ENCODE assay signal across 14 cellular contexts in the genomic region with DNA sequence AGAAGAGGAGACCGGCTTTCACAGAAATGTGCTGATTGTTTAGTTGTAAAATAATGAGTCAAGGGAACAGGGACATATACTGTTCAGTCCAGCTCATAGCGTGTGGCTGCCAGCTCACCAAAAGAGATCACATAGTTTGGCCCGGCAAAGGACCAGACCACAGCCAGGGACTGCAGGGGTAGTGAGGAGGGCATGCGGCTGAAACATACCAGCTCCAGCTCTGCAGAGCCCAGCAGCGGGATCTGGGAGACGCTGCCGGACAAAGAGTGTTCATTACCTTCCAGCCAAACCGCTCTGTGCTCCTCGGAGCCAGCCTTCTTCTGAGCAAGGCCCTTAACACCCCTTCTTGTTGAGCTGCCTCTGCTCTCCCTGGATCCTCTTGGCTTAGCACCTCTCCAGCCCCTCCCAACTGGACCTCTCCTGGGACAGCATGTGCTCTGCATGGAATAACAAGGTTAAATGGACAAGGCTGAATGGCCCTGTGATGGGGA.
DNase-seq lines count a peak whose midpoint lies in the region; ATAC-seq and TF ChIP-seq lines count a peak whose summit lies in the region.
"Had no signal": no experiment of that assay in that cellular context is flagged by ENCODE, and none has a peak within 500 bp of the region (broad histone marks: within the 10 kb centered on the region; RNA-seq: fewer than 3 reads in every experiment).

No MANE protein-coding gene starts in this region.

- H3K4me1 ChIP-seq in gastroesophageal sphincter = peaks cover 0 to 19% (median 0%) of the 10 kb centered on the region in 3 donors
- H3K4me1 ChIP-seq: stomach had no signal

- 41 to 56% methylated on average over 3 to 7 of the region's 9 CpGs for WGBS in gastroesophageal sphincter (ENCODE audit: low coverage in 1 of 2), 2 donors

- ATAC-seq in gastroesophageal sphincter = peak; percentile 97
- no peak for ATAC-seq in left lobe of liver
- ATAC-seq: naive thymus-derived CD4-positive, alpha-beta T cell had no signal

- no peaks in the 10 kb centered on the region for H3K9me3 ChIP-seq in gastroesophageal sphincter
- H3K9me3 ChIP-seq: BLaER1 treated with 17β-estradiol and CSF1 and Interleukin-3, amounts not matched to agents 10 nM and 100 nM; stomach had no signal

- no peaks in the 10 kb centered on the region for H3K27me3 ChIP-seq in gastroesophageal sphincter
- H3K27me3 ChIP-seq: BLaER1 treated with 17β-estradiol and CSF1 and Interleukin-3, amounts not matched to agents 10 nM and 100 nM; stomach had no signal

- TF ChIP-seq EP300 in gastroesophageal sphincter (IDR thresholded peaks at IDR 0.05) = no peak

- no peak for TF ChIP-seq POLR2A in gastroesophageal sphincter (IDR thresholded peaks at IDR 0.05)

- peak overlapping the region in 1 of 2 donors; percentile 3 for H3K4me3 ChIP-seq in gastroesophageal sphincter
- H3K4me3 ChIP-seq: BLaER1 treated with 17β-estradiol and CSF1 and Interleukin-3, amounts not matched to agents 10 nM and 100 nM; stomach had no signal

- no peak for TF ChIP-seq CTCF in gastroesophageal sphincter (IDR thresholded peaks at IDR 0.05)

- no peaks in the 10 kb centered on the region for H3K36me3 ChIP-seq in gastroesophageal sphincter
- H3K36me3 ChIP-seq: BLaER1 treated with 17β-estradiol and CSF1 and Interleukin-3, amounts not matched to agents 10 nM and 100 nM; stomach had no signal

- H3K27ac ChIP-seq in gastroesophageal sphincter = peak overlapping the region; percentile 74 to 86 (median 78)
- H3K27ac ChIP-seq: BLaER1 treated with 17β-estradiol and CSF1 and Interleukin-3, amounts not matched to agents 10 nM and 100 nM; RWPE1; stomach had no signal

- DNase-seq in AG20443 (ENCODE audit: low spot score) (peak; percentile 79), T1000 (lab: John Stamatoyannopoulos, UW) (peak; percentile 58), retina (peak; percentile 24), GOT3 (lab: John Stamatoyannopoulos, UW) (no peak), NCI-H1105 (lab: John Stamatoyannopoulos, UW) (no peak), left lobe of liver (ENCODE audit: low spot score) (no peak)
- DNase-seq in stimulated activated CD4-positive, alpha-beta T cell treated with anti-CD3 and anti-CD28 coated beads, Interleukin-12 subunit alpha, Interleukin-12 subunit beta, amount 100 ng/mL, for 4 hours = no peak
- DNase-seq: activated effector memory CD4-positive, alpha-beta T cell treated with anti-CD3 and anti-CD28 coated beads, Interleukin-2, amount 50 U/mL, for 16 hours; naive thymus-derived CD4-positive, alpha-beta T cell; NCI-H2171; stomach had no signal

Comparison
In these comparisons a context has a peak if more than half of its experiments do, and no peak if none do; other contexts are left out.
1. DNase-seq: peak in AG20443 (single experiment), T1000 (single experiment) and retina (single experiment); none in GOT3 (single experiment), NCI-H1105 (single experiment), stimulated activated CD4-positive, alpha-beta T cell treated with anti-CD3 and anti-CD28 coated beads, Interleukin-12 subunit alpha, Interleukin-12 subunit beta, amount 100 ng/mL, for 4 hours (single experiment) and left lobe of liver (single experiment).